ENCODE assay signal across 12 cellular contexts in genomic region chr14:65032319-65032718, GRCh38.
"Had no signal": no experiment of that assay in that cellular context is flagged by ENCODE, and none has a peak within 500 bp of the region (broad histone marks: within the 10 kb centered on the region; RNA-seq: fewer than 3 reads in every experiment).

No MANE protein-coding gene starts in this region.

- H3K9me3 ChIP-seq: lower lobe of right lung, sigmoid colon, upper lobe of left lung had no signal

- H3K27ac ChIP-seq: hepatocyte, lower lobe of right lung, sigmoid colon, upper lobe of left lung had no signal

- H3K4me3 ChIP-seq: hepatocyte, lower lobe of right lung, sigmoid colon, upper lobe of left lung had no signal

- DNase-seq: activated CD4-positive, alpha-beta T cell treated with anti-CD3 and anti-CD28 coated beads, Interleukin-2, amount 50 U/mL, for 1 hour; activated T-cell treated with anti-CD3 and anti-CD28 coated beads, Interleukin-2, amount 50 U/mL, for 1 hour; foreskin melanocyte; kidney; lower lobe of right lung; naive thymus-derived CD4-positive, alpha-beta T cell; sigmoid colon; stimulated activated CD4-positive, alpha-beta T cell treated with anti-CD3 and anti-CD28 coated beads, Interleukin-12 subunit alpha, Interleukin-12 subunit beta, amount 100 ng/mL, for 4 hours; stimulated activated CD4-positive, alpha-beta T cell treated with anti-CD3 and anti-CD28 coated beads, Interleukin-2, amount 100 ng/mL, for 48 hours; stimulated activated naive CD4-positive, alpha-beta T cell treated with Interleukin-2 at 50 U/mL for 16 hours; upper lobe of left lung had no signal

- H3K27me3 ChIP-seq: hepatocyte, sigmoid colon, upper lobe of left lung had no signal

- ATAC-seq: lower lobe of right lung; naive thymus-derived CD4-positive, alpha-beta T cell had no signal
